ENCODE assay signal across 32 cellular contexts in the genomic region with DNA sequence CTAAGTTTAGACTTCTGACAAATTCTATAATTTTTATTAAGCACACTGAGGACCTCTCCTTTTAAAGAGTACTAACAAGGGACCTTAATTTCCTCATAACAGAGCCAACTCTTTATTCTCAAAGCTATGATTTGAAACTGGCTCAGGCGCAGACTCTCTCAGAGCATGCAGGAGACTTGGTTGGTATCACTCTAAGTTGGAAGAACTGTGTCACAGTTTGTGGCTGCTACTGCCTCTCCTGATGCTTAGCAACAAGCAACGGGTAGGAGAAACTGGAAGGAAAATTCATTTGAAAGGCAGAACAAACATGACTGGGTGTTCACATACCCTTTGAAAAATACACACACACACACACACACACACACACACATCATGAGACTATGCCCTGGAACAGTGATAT. TPM values are rescaled to one million over a fixed set of nuclear protein-coding genes. Genes with fewer than 3 reads are reported as not detected.
"Had no signal": no experiment of that assay in that cellular context is flagged by ENCODE, and none has a peak within 500 bp of the region (broad histone marks: within the 10 kb centered on the region; RNA-seq: fewer than 3 reads in every experiment).

No MANE protein-coding gene starts in this region.

- H3K4me3 ChIP-seq: ascending aorta, cardiac muscle cell had no signal

- H3K27ac ChIP-seq: ascending aorta, cardiac muscle cell, WERI-Rb-1 had no signal

- H3K4me1 ChIP-seq: ascending aorta had no signal

- DNase-seq: activated CD4-positive, alpha-beta memory T cell treated with anti-CD3 and anti-CD28 coated beads, Interleukin-2, amount 10 ng/mL, durations not matched to agents 7 days and 5 days; activated CD4-positive, alpha-beta T cell treated with anti-CD3 and anti-CD28 coated beads for 1 hour; activated CD4-positive, alpha-beta T cell treated with anti-CD3 and anti-CD28 coated beads for 36 hours; activated CD4-positive, alpha-beta T cell treated with anti-CD3 and anti-CD28 coated beads for 48 hours; activated CD4-positive, alpha-beta T cell treated with anti-CD3 and anti-CD28 coated beads, Interleukin-2, amount 10 ng/mL, durations not matched to agents 7 days and 5 days; activated CD4-positive, alpha-beta T cell treated with anti-CD3 and anti-CD28 coated beads, Interleukin-2, amount 50 U/mL, for 48 hours; activated CD4-positive, CD25-positive, alpha-beta regulatory T cell; activated CD8-positive, alpha-beta memory T cell treated with anti-CD3 and anti-CD28 coated beads for 24 hours; activated CD8-positive, alpha-beta memory T cell treated with anti-CD3 and anti-CD28 coated beads, Interleukin-2, amount 10 ng/mL, durations not matched to agents 7 days and 5 days; activated CD8-positive, alpha-beta memory T cell treated with anti-CD3 and anti-CD28 coated beads, Interleukin-2, amount 50 U/mL, for 48 hours; activated CD8-positive, alpha-beta T cell treated with anti-CD3 and anti-CD28 coated beads, Interleukin-2, amount 10 ng/mL, durations not matched to agents 7 days and 5 days; activated effector memory CD4-positive, alpha-beta T cell treated with Interleukin-2 at 50 U/mL for 16 hours; activated gamma-delta T cell; activated naive CD4-positive, alpha-beta T cell treated with anti-CD3 and anti-CD28 coated beads, Interleukin-2, amount 10 ng/mL, durations not matched to agents 7 days and 5 days; activated naive CD4-positive, alpha-beta T cell treated with Interleukin-2 at 50 U/mL for 16 hours; activated naive CD8-positive, alpha-beta T cell treated with anti-CD3 and anti-CD28 coated beads, Interleukin-2, amount 10 ng/mL, durations not matched to agents 7 days and 5 days; activated naive CD8-positive, alpha-beta T cell treated with anti-CD3 and anti-CD28 coated beads, Interleukin-2, amount 50 U/mL, for 24 hours; activated T-cell treated with anti-CD3 and anti-CD28 coated beads, Interleukin-2, amount 50 U/mL, for 24 hours; activated T-cell treated with anti-CD3 and anti-CD28 coated beads, Interleukin-2, amount 50 U/mL, for 48 hours; amygdala; caudate nucleus; cerebellar nuclear complex; T-helper 1 cell; T-helper 2 cell; T-helper 9 cell; WERI-Rb-1 had no signal

- H3K9me3 ChIP-seq: ascending aorta had no signal

- ATAC-seq: activated CD4-positive, alpha-beta T cell treated with anti-CD3 and anti-CD28 coated beads for 36 hours; activated CD4-positive, CD25-positive, alpha-beta regulatory T cell treated with anti-CD3 and anti-CD28 coated beads, Interleukin-2, amount 50 U/mL, for 24 hours; activated CD8-positive, alpha-beta memory T cell treated with anti-CD3 and anti-CD28 coated beads, Interleukin-2, amount 10 ng/mL, durations not matched to agents 7 days and 5 days; activated CD8-positive, alpha-beta T cell treated with anti-CD3 and anti-CD28 coated beads, Interleukin-2, amount 10 ng/mL, durations not matched to agents 7 days and 5 days; activated naive CD8-positive, alpha-beta T cell treated with anti-CD3 and anti-CD28 coated beads, Interleukin-2, amount 50 U/mL, for 24 hours; WTC11 had no signal

- H3K27me3 ChIP-seq: ascending aorta, cardiac muscle cell had no signal

- H3K36me3 ChIP-seq: ascending aorta, cardiac muscle cell, WERI-Rb-1 had no signal

RNA-seq across cellular contexts. Expression of a gene that starts 33.3 kb away (rescaled TPM):
- total RNA-seq: activated CD4-positive, alpha-beta memory T cell treated with anti-CD3 and anti-CD28 coated beads, Interleukin-2, amount 10 ng/mL, durations not matched to agents 7 days and 5 days; activated CD4-positive, alpha-beta T cell treated with anti-CD3 and anti-CD28 coated beads for 36 hours; activated CD4-positive, alpha-beta T cell treated with anti-CD3 and anti-CD28 coated beads, Interleukin-2, amount 10 ng/mL, durations not matched to agents 7 days and 5 days; activated CD8-positive, alpha-beta memory T cell treated with anti-CD3 and anti-CD28 coated beads, Interleukin-2, amount 10 ng/mL, durations not matched to agents 7 days and 5 days; activated CD8-positive, alpha-beta T cell treated with anti-CD3 and anti-CD28 coated beads, Interleukin-2, amount 10 ng/mL, durations not matched to agents 7 days and 5 days; activated naive CD8-positive, alpha-beta T cell treated with anti-CD3 and anti-CD28 coated beads, Interleukin-2, amount 10 ng/mL, durations not matched to agents 7 days and 5 days; activated T-helper 2 cell treated with anti-CD3 and anti-CD28 coated beads, Interferon-gamma antibody, Interleukin-2, Interleukin-4, amounts not matched to agents 10 μg/mL and 5 μg/mL and 100 μg/mL, durations not matched to agents 14 hours and 24 hours and 36 hours; ascending aorta; bronchial epithelial cell had no signal
